ENCODE assay signal across 34 cellular contexts in the genomic region with DNA sequence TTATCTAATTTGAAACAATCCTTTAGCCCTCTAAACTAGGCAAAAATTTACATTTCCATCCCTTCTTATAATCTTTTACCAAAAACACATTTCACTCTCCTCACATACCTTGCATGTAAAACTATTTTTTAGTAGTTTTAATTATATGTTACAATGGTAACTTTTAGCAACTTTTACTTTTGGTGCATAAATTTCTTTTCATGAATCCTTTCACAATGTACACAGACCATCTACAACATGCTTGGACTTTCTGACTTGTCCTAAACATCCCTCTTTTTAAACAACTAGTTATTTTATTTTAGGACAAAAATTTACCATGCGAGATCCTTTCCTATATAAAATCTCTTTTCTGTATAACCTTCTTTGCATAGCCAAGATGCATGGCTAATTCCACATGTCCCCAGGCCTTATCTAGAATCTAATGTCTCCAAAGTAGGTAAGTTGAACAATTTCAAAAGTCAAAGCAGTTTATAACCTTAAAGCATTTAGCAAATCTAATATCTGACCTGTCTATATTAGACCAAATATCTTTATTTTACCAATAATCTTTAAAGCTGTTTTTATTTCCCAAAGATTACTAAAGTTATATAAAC. TPM values are rescaled to one million over a fixed set of nuclear protein-coding genes. Genes with fewer than 3 reads are reported as not detected.
DNase-seq lines count a peak whose midpoint lies in the region; TF ChIP-seq lines count a peak whose summit lies in the region.
"Had no signal": no experiment of that assay in that cellular context is flagged by ENCODE, and none has a peak within 500 bp of the region (broad histone marks: within the 10 kb centered on the region; RNA-seq: fewer than 3 reads in every experiment).

No MANE protein-coding gene starts in this region.

- CTCF ChIA-PET in HEK293 (lab: Yijun Ruan, JAX), result no interaction called here
- CTCF ChIA-PET in activated CD4-positive, alpha-beta T cell treated with anti-CD3 and anti-CD28 coated beads, Interleukin-2, amount 10 ng/mL, durations not matched to agents 7 days and 5 days (lab: Charles Lee), result no interaction called here

- no peak for TF ChIP-seq CTCF in HEK293 (tag by site-specific recombination; IDR thresholded peaks at IDR 0.05)
- TF ChIP-seq CTCF in neural progenitor cell (IDR thresholded peaks at IDR 0.05), result no peak

- H3K4me3 ChIP-seq in HEK293 (ENCODE audit: low read depth, low read length) (no peak overlapping the region), neural progenitor cell (no peak overlapping the region)
- H3K4me3 ChIP-seq: coronary artery, esophagus muscularis mucosa, gastrocnemius medialis, hepatocyte, Peyer's patch, SJSA1, smooth muscle cell had no signal

- no peaks in the 10 kb centered on the region for H3K36me3 ChIP-seq in HEK293 (ENCODE audit: control insufficient read depth in 2 of 2, insufficient read depth in 1 of 2, low read length in 2 of 2)
- peaks cover 10% of the 10 kb centered on the region for H3K36me3 ChIP-seq in neural progenitor cell
- H3K36me3 ChIP-seq: esophagus muscularis mucosa, gastrocnemius medialis, Peyer's patch, SJSA1 had no signal

- no peak overlapping the region for H3K27ac Mint-ChIP-seq in neural progenitor cell
- H3K27ac Mint-ChIP-seq in activated T-cell treated with anti-CD3 and anti-CD28 coated beads, Interleukin-2, amount 50 U/mL, for 24 hours, result no peak overlapping the region
- H3K27ac Mint-ChIP-seq in activated CD4-positive, alpha-beta T cell treated with anti-CD3 and anti-CD28 coated beads, Interleukin-2, amount 10 ng/mL, durations not matched to agents 7 days and 5 days, result no peak overlapping the region
- H3K27ac Mint-ChIP-seq: activated naive CD4-positive, alpha-beta T cell treated with anti-CD3 and anti-CD28 coated beads for 36 hours; immature natural killer cell; naive thymus-derived CD8-positive, alpha-beta T cell; T-cell had no signal

- no peaks in the 10 kb centered on the region for H3K27me3 ChIP-seq in neural progenitor cell
- H3K27me3 ChIP-seq: esophagus muscularis mucosa, gastrocnemius medialis, hepatocyte, Peyer's patch, SJSA1 had no signal

- no peaks in the 10 kb centered on the region for H3K4me1 Mint-ChIP-seq in neural progenitor cell
- H3K4me1 Mint-ChIP-seq in activated T-cell treated with anti-CD3 and anti-CD28 coated beads, Interleukin-2, amount 50 U/mL, for 24 hours (ENCODE audit: low read depth), result no peaks in the 10 kb centered on the region
- no peaks in the 10 kb centered on the region for H3K4me1 Mint-ChIP-seq in activated CD4-positive, alpha-beta T cell treated with anti-CD3 and anti-CD28 coated beads, Interleukin-2, amount 10 ng/mL, durations not matched to agents 7 days and 5 days
- H3K4me1 Mint-ChIP-seq: immature natural killer cell; naive thymus-derived CD8-positive, alpha-beta T cell; T-cell had no signal

- DNase-seq in NCI-H2196 (lab: John Stamatoyannopoulos, UW; ENCODE audit: unreplicated experiment), result peak; percentile 35
- DNase-seq in NCI-H2196 treated with DMSO at 0.1 percent for 48 hours (lab: John Stamatoyannopoulos, UW; ENCODE audit: unreplicated experiment), result no peak
- peak; percentile 29 for DNase-seq in RPMI7951 (ENCODE audit: low read depth)
- peak; percentile 68 for DNase-seq in neural progenitor cell (ENCODE audit: low spot score)
- no peak for DNase-seq in activated T-cell treated with anti-CD3 and anti-CD28 coated beads, Interleukin-2, amount 50 U/mL, for 24 hours
- no peak for DNase-seq in activated T-cell treated with anti-CD3 and anti-CD28 coated beads, Interleukin-2, amount 50 U/mL, for 48 hours
- no peak for DNase-seq in activated CD4-positive, alpha-beta T cell treated with anti-CD3 and anti-CD28 coated beads, Interleukin-2, amount 10 ng/mL, durations not matched to agents 7 days and 5 days
- DNase-seq: activated CD4-positive, alpha-beta T cell treated with anti-CD3 and anti-CD28 coated beads for 4 hours; activated naive CD4-positive, alpha-beta T cell treated with anti-CD3 and anti-CD28 coated beads for 36 hours; activated T-cell treated with anti-CD3 and anti-CD28 coated beads, Interleukin-2, amount 50 U/mL, for 4 hours; amniotic stem cell; Calu3; EL; gastrocnemius medialis; immature natural killer cell; IMR-90; left ventricle myocardium superior; midbrain; MM.1S; naive thymus-derived CD8-positive, alpha-beta T cell; NCI-H187 treated with DMSO at 0.1 percent for 48 hours; NCI-H446; Peyer's patch; retina; stimulated activated CD4-positive, alpha-beta T cell treated with anti-CD3 and anti-CD28 coated beads, Interleukin-2, amount 100 ng/mL, for 24 hours; T-cell had no signal

- H2AFZ ChIP-seq in neural progenitor cell (replicated peaks), result no peak overlapping the region
- H2AFZ ChIP-seq: hepatocyte had no signal

- H3K4me2 ChIP-seq in neural progenitor cell, result no peak overlapping the region
- H3K4me2 ChIP-seq: hepatocyte, smooth muscle cell had no signal

- H3K27ac ChIP-seq in HEK293 (ENCODE audit: extremely low read depth, low read depth, low read length) (no peak overlapping the region), neural progenitor cell (no peak overlapping the region)
- H3K27ac ChIP-seq: C4-2B, coronary artery, esophagus muscularis mucosa, gastrocnemius medialis, hepatocyte, Peyer's patch, SJSA1 had no signal

- H3K9me3 Mint-ChIP-seq in neural progenitor cell, result peaks cover 32% of the 10 kb centered on the region
- peaks cover 8% of the 10 kb centered on the region for H3K9me3 Mint-ChIP-seq in activated T-cell treated with anti-CD3 and anti-CD28 coated beads, Interleukin-2, amount 50 U/mL, for 24 hours
- H3K9me3 Mint-ChIP-seq in activated CD4-positive, alpha-beta T cell treated with anti-CD3 and anti-CD28 coated beads, Interleukin-2, amount 10 ng/mL, durations not matched to agents 7 days and 5 days, result peaks cover 15% of the 10 kb centered on the region

- peaks cover 3% of the 10 kb centered on the region for H3K27me3 Mint-ChIP-seq in neural progenitor cell (ENCODE audit: insufficient read depth, low read depth)
- H3K27me3 Mint-ChIP-seq in activated T-cell treated with anti-CD3 and anti-CD28 coated beads, Interleukin-2, amount 50 U/mL, for 24 hours, result peaks cover 15% of the 10 kb centered on the region
- peaks cover 6% of the 10 kb centered on the region for H3K27me3 Mint-ChIP-seq in activated CD4-positive, alpha-beta T cell treated with anti-CD3 and anti-CD28 coated beads, Interleukin-2, amount 10 ng/mL, durations not matched to agents 7 days and 5 days

- H3K9me3 ChIP-seq in HEK293 (ENCODE audit: control insufficient read depth, insufficient read depth, low read depth, low read length) (no peaks in the 10 kb centered on the region), neural progenitor cell (ENCODE audit: low read depth) (peaks cover 26% of the 10 kb centered on the region)
- H3K9me3 ChIP-seq: esophagus muscularis mucosa, gastrocnemius medialis, Peyer's patch, SJSA1 had no signal

- no peak overlapping the region for H3K4me3 Mint-ChIP-seq in neural progenitor cell
- H3K4me3 Mint-ChIP-seq in activated T-cell treated with anti-CD3 and anti-CD28 coated beads, Interleukin-2, amount 50 U/mL, for 24 hours, result no peak overlapping the region
- H3K4me3 Mint-ChIP-seq in activated CD4-positive, alpha-beta T cell treated with anti-CD3 and anti-CD28 coated beads, Interleukin-2, amount 10 ng/mL, durations not matched to agents 7 days and 5 days, result no peak overlapping the region
- H3K4me3 Mint-ChIP-seq: activated naive CD4-positive, alpha-beta T cell treated with anti-CD3 and anti-CD28 coated beads for 36 hours; immature natural killer cell; naive thymus-derived CD8-positive, alpha-beta T cell; T-cell had no signal

- H3K79me2 ChIP-seq in neural progenitor cell (ENCODE audit: low read depth), result no peaks in the 10 kb centered on the region
- H3K79me2 ChIP-seq: hepatocyte had no signal

- no peaks in the 10 kb centered on the region for H3K36me3 Mint-ChIP-seq in neural progenitor cell
- H3K36me3 Mint-ChIP-seq in activated T-cell treated with anti-CD3 and anti-CD28 coated beads, Interleukin-2, amount 50 U/mL, for 24 hours (ENCODE audit: low read depth), result no peaks in the 10 kb centered on the region
- H3K36me3 Mint-ChIP-seq in activated CD4-positive, alpha-beta T cell treated with anti-CD3 and anti-CD28 coated beads, Interleukin-2, amount 10 ng/mL, durations not matched to agents 7 days and 5 days (ENCODE audit: low read depth), result no peaks in the 10 kb centered on the region
- H3K36me3 Mint-ChIP-seq: immature natural killer cell, T-cell had no signal

- POLR2A ChIA-PET in HEK293 (lab: Yijun Ruan, JAX), result no interaction called here
- POLR2A ChIA-PET in activated CD4-positive, alpha-beta T cell treated with anti-CD3 and anti-CD28 coated beads, Interleukin-2, amount 10 ng/mL, durations not matched to agents 7 days and 5 days (lab: Charles Lee), result no interaction called here

- no peak overlapping the region for H3K9ac ChIP-seq in neural progenitor cell

- H3F3A ChIP-seq in neural progenitor cell (ENCODE audit: low read depth), result no peaks in the 10 kb centered on the region

- no peaks in the 10 kb centered on the region for H4K20me1 ChIP-seq in neural progenitor cell (ENCODE audit: low read depth)

- H3K4me1 ChIP-seq in HEK293 (ENCODE audit: control insufficient read depth, insufficient read depth, low read length) (no peaks in the 10 kb centered on the region), neural progenitor cell (no peaks in the 10 kb centered on the region)
- H3K4me1 ChIP-seq: Peyer's patch, SJSA1 had no signal

TF ChIP-seq in HEK293, 187 proteins besides CTCF, POLR2A, EP300 and RAD21 (continues in another document):
- TF ChIP-seq, protein P1, sequence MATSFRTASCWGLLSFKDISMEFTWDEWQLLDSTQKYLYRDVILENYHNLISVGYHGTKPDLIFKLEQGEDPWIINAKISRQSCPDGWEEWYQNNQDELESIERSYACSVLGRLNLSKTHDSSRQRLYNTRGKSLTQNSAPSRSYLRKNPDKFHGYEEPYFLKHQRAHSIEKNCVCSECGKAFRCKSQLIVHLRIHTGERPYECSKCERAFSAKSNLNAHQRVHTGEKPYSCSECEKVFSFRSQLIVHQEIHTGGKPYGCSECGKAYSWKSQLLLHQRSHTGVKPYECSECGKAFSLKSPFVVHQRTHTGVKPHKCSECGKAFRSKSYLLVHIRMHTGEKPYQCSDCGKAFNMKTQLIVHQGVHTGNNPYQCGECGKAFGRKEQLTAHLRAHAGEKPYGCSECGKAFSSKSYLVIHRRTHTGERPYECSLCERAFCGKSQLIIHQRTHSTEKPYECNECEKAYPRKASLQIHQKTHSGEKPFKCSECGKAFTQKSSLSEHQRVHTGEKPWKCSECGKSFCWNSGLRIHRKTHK (tag by site-specific recombination; IDR thresholded peaks at IDR 0.05), result peak; percentile 20; the same call in 1 of the 2 replicates

RNA-seq across cellular contexts. Expression of gene ALDH1L1, which starts 14.4 kb away (rescaled TPM):
- total RNA-seq in RPMI7951 (2014; rRNA removed; shearing (Covaris generic)), result not detected in 2 replicates
- total RNA-seq in neural progenitor cell (ENCODE audit: low replicate concordance), result 0.31 and 0.60 TPM in 2 replicates
- not detected for total RNA-seq in activated CD4-positive, alpha-beta T cell treated with anti-CD3 and anti-CD28 coated beads, Interleukin-2, amount 10 ng/mL, durations not matched to agents 7 days and 5 days
- total RNA-seq: activated CD8-positive, alpha-beta memory T cell treated with anti-CD3 and anti-CD28 coated beads for 36 hours; activated naive CD4-positive, alpha-beta T cell treated with anti-CD3 and anti-CD28 coated beads for 36 hours; IMR-90; naive thymus-derived CD8-positive, alpha-beta T cell; SJSA1; smooth muscle cell had no signal

Comparison
In these comparisons a context has a peak if more than half of its experiments do, and no peak if none do; other contexts are left out.
1. DNase-seq: peak in NCI-H2196 (single experiment), RPMI7951 (single experiment) and neural progenitor cell (single experiment); none in NCI-H2196 treated with DMSO at 0.1 percent for 48 hours (single experiment), activated T-cell treated with anti-CD3 and anti-CD28 coated beads, Interleukin-2, amount 50 U/mL, for 24 hours (single experiment), activated T-cell treated with anti-CD3 and anti-CD28 coated beads, Interleukin-2, amount 50 U/mL, for 48 hours (0 of 2) and activated CD4-positive, alpha-beta T cell treated with anti-CD3 and anti-CD28 coated beads, Interleukin-2, amount 10 ng/mL, durations not matched to agents 7 days and 5 days (single experiment).